20 cellular contexts compared by ENCODE assay signal in the genomic region with DNA sequence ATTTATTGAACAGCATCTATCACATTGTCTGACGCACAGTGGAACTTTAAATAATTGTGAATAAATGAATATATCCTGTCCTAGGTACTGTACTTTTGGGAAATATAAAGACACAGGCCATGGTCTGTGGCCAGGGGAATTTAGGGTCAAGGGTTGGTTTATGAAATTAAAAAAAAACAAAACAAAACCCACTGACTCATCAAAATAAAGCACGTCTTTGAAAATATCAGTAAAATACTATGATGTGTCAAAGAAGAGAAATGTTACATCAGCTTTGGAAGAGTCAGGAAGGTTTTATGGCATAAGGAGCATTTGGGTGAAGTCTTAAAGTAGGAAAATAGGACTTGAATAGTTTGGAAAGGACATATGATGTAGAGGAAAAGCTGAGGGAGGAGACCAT.
A peak's percentile ranks its signal among the peaks of the same experiment; 100 is the strongest.
DNase-seq lines count a peak whose midpoint lies in the region; ATAC-seq, FAIRE-seq and TF ChIP-seq lines count a peak whose summit lies in the region.
"Had no signal": no experiment of that assay in that cellular context is flagged by ENCODE, and none has a peak within 500 bp of the region (broad histone marks: within the 10 kb centered on the region; RNA-seq: fewer than 3 reads in every experiment).

No MANE protein-coding gene starts in this region.

- no peaks in the 10 kb centered on the region for H4K20me1 ChIP-seq in HepG2 (ENCODE audit: insufficient read depth, low read length)
- H4K20me1 ChIP-seq in astrocyte (ENCODE audit: insufficient read depth, low read length), result no peaks in the 10 kb centered on the region
- H4K20me1 ChIP-seq: BLaER1 had no signal

- H3K4me1 ChIP-seq in HepG2 (ENCODE audit: insufficient read depth, low read length) (0 out of 2 replicates have a peak, but pooled peaks cover 5% of the 10 kb centered on the region), right lobe of liver (peaks cover 0 to 10% (median 0%) of the 10 kb centered on the region in 4 donors), astrocyte (ENCODE audit: insufficient read depth, low read length) (no peaks in the 10 kb centered on the region)
- H3K4me1 ChIP-seq: BLaER1 had no signal

- TF ChIP-seq EP300 in HepG2 (IDR thresholded peaks at IDR 0.05; ENCODE audit: low read depth in 2 of 2, low read length in 2 of 2), result no peak
- no peak for TF ChIP-seq EP300 in HepG2 (CRISPR knock-in tag; IDR thresholded peaks at IDR 0.05; ENCODE audit: borderline replicate concordance)

- no peaks in the 10 kb centered on the region for H3K9me3 ChIP-seq in HepG2 (ENCODE audit: low read length)
- no peaks in the 10 kb centered on the region for H3K9me3 ChIP-seq in right lobe of liver
- H3K9me3 ChIP-seq in astrocyte (ENCODE audit: insufficient read depth, low read depth, low read length), result no peaks in the 10 kb centered on the region
- H3K9me3 ChIP-seq: BLaER1, Caco-2, HAP-1 had no signal

- no peaks in the 10 kb centered on the region for H3K27me3 Mint-ChIP-seq in astrocyte (ENCODE audit: low read depth, unreplicated experiment)
- H3K27me3 Mint-ChIP-seq: CD8-positive, alpha-beta memory T cell had no signal

- CTCF ChIA-PET in HepG2 (lab: Yijun Ruan, JAX; ENCODE audit: low intra/inter-chr PET ratio, low total read pairs), result no interaction called here

- TF ChIP-seq RAD21 in HepG2 (CRISPR knock-in tag; IDR thresholded peaks at IDR 0.05), result no peak

- no peak overlapping the region for H3K27ac ChIP-seq in HepG2 (ENCODE audit: extremely low read length, insufficient read depth, low read length)
- no peak overlapping the region for H3K27ac ChIP-seq in right lobe of liver
- no peak overlapping the region for H3K27ac ChIP-seq in astrocyte (ENCODE audit: low read depth, low read length)
- H3K27ac ChIP-seq: 22Rv1, BLaER1, GM23248, HL-60, KMS-11 had no signal

- no peak overlapping the region for H3K4me3 ChIP-seq in HepG2 (replicated peaks in 1 of 3; ENCODE audit: insufficient read depth in 1 of 3, low read depth in 2 of 3, low read length in 3 of 3)
- H3K4me3 ChIP-seq in right lobe of liver, result no peak overlapping the region
- no peak overlapping the region for H3K4me3 ChIP-seq in astrocyte (ENCODE audit: insufficient read depth, low read depth, low read length)
- H3K4me3 ChIP-seq in fibroblast of villous mesenchyme (ENCODE audit: low read depth, low read length), result no peak overlapping the region
- H3K4me3 ChIP-seq: BLaER1, GM23248, HAP-1 had no signal

- TF ChIP-seq CTCF in HepG2 (CRISPR knock-in tag; IDR thresholded peaks at IDR 0.05) (no peak), right lobe of liver (IDR thresholded peaks at IDR 0.05) (no peak), astrocyte (IDR thresholded peaks at IDR 0.05; ENCODE audit: insufficient read depth, low read depth, low read length) (no peak), fibroblast of villous mesenchyme (IDR thresholded peaks at IDR 0.05; ENCODE audit: insufficient read depth, low read depth, low read length) (no peak)

- no TSS peak for BruUV-seq in HepG2 (replicated peaks; lab: Mats Ljungman, UMichigan)

- in situ Hi-C loops in HepG2 (cut with HindIII; ENCODE audit: extremely low pct_ligation_motif_present, low pct_unique_long_range_greater_than_20kb), result no loop called here

- 67% methylated on average over 2 of the region's 2 CpGs for whole genome bisulfite sequencing in HepG2 (ENCODE audit: low lambda C conversion rate)
- 63% methylated on average over 2 of the region's 2 CpGs for WGBS in right lobe of liver (ENCODE audit: insufficient coverage, low coverage, low lambda C conversion rate, missing lambda C conversion rate)

- no peak overlapping the region for H3K4me2 ChIP-seq in HepG2 (ENCODE audit: low read depth, low read length)
- no peak overlapping the region for H3K4me2 ChIP-seq in astrocyte (ENCODE audit: low read length)
- H3K4me2 ChIP-seq: BLaER1, KMS-11 had no signal

- H3K9ac ChIP-seq in HepG2 (ENCODE audit: insufficient read depth, low read depth, low read length), result no peak overlapping the region
- H3K9ac ChIP-seq in astrocyte (ENCODE audit: low read length), result no peak overlapping the region
- H3K9ac ChIP-seq: BLaER1, GM23248, KMS-11 had no signal

- H3K27ac Mint-ChIP-seq in astrocyte (ENCODE audit: unreplicated experiment), result peak overlapping the region; percentile 59
- H3K27ac Mint-ChIP-seq: CD8-positive, alpha-beta memory T cell; HFFc6 had no signal

- H3K4me3 Mint-ChIP-seq in astrocyte (ENCODE audit: unreplicated experiment), result no peak overlapping the region
- H3K4me3 Mint-ChIP-seq: CD8-positive, alpha-beta memory T cell; HFFc6 had no signal

- H3K36me3 ChIP-seq in HepG2 (replicated peaks in 1 of 2; ENCODE audit: control insufficient read depth in 1 of 2, insufficient read depth in 2 of 2, low read length in 2 of 2), result no peaks in the 10 kb centered on the region
- H3K36me3 ChIP-seq in right lobe of liver, result no peaks in the 10 kb centered on the region
- H3K36me3 ChIP-seq in astrocyte (ENCODE audit: insufficient read depth, low read length), result peaks cover 19% of the 10 kb centered on the region

- intact Hi-C loops in HepG2 (cut with micrococcal nuclease; ENCODE audit: unreplicated experiment), result no loop called here
- intact Hi-C loops in right lobe of liver (cut with DNase I), result no loop called here

- H3K27me3 ChIP-seq in HepG2 (ENCODE audit: control insufficient read depth in 1 of 2, insufficient read depth in 2 of 2, low read length in 2 of 2) (peaks cover 0 to 2% of the 10 kb centered on the region in 2 experiments; a peak in 1 of 5 replicates), right lobe of liver (no peaks in the 10 kb centered on the region), astrocyte (ENCODE audit: insufficient read depth, low read length) (no peaks in the 10 kb centered on the region)
- H3K27me3 ChIP-seq: BLaER1 had no signal

- FAIRE-seq in HepG2 (lab: Jason Lieb, UNC) (no peak), astrocyte (lab: Jason Lieb, UNC) (no peak)

- H2AFZ ChIP-seq in HepG2 (ENCODE audit: low read length), result no peak overlapping the region
- H2AFZ ChIP-seq in astrocyte (ENCODE audit: low read depth, low read length), result no peak overlapping the region
- H2AFZ ChIP-seq: GM23248 had no signal

- peaks cover 61% of the 10 kb centered on the region for H3K36me3 Mint-ChIP-seq in astrocyte (ENCODE audit: low read depth, unreplicated experiment)
- H3K36me3 Mint-ChIP-seq: CD8-positive, alpha-beta memory T cell had no signal

- no peaks in the 10 kb centered on the region for H3K79me2 ChIP-seq in HepG2 (ENCODE audit: insufficient read depth, low read length)
- no peaks in the 10 kb centered on the region for H3K79me2 ChIP-seq in astrocyte (ENCODE audit: insufficient read depth, low read length)

- peaks cover 9% of the 10 kb centered on the region for H3K4me1 Mint-ChIP-seq in astrocyte (ENCODE audit: low read depth, unreplicated experiment)
- H3K4me1 Mint-ChIP-seq: CD8-positive, alpha-beta memory T cell had no signal

- TF ChIP-seq POLR2A in HepG2 (IDR thresholded peaks at IDR 0.05; ENCODE audit: insufficient read depth in 1 of 2, low read depth in 2 of 2, low read length in 2 of 2), result no peak
- TF ChIP-seq POLR2A in right lobe of liver (IDR thresholded peaks at IDR 0.05), result no peak

- no peak for ATAC-seq in HepG2
- no peak for ATAC-seq in right lobe of liver

- POLR2A ChIA-PET in HepG2 (lab: Yijun Ruan, JAX), result no interaction called here

- DNase-seq in HepG2 (ENCODE audit: low spot score) (no peak), right lobe of liver (no peak), astrocyte (ENCODE audit: low read depth) (no peak), fibroblast of villous mesenchyme (ENCODE audit: low read depth) (peak; percentile 34), D341Med (ENCODE audit: low spot score) (no peak), GOT3 (lab: John Stamatoyannopoulos, UW) (no peak), NCI-H446 (lab: John Stamatoyannopoulos, UW) (no peak)
- DNase-seq in activated CD4-positive, CD25-positive, alpha-beta regulatory T cell treated with anti-CD3 and anti-CD28 coated beads, Interleukin-2, amount 50 U/mL, for 72 hours, result no peak
- DNase-seq: AML-193; Caco-2; CD8-positive, alpha-beta memory T cell; DMS53; GF-D8; GM23248; HFFc6 had no signal

- peaks cover 6% of the 10 kb centered on the region for H3K9me3 Mint-ChIP-seq in astrocyte (ENCODE audit: unreplicated experiment)
- H3K9me3 Mint-ChIP-seq: HFFc6 had no signal

TF ChIP-seq in HepG2, 621 proteins besides CTCF, POLR2A, EP300 and RAD21:
- no peak for TF ChIP-seq ZSCAN30 (CRISPR knock-in tag; IDR thresholded peaks at IDR 0.05)
- peak; percentile 77 to 91; a peak in 3 of 4 replicates for TF ChIP-seq MAFK (conservative IDR thresholded peaks at IDR 0.05 in 1 of 2, IDR thresholded peaks at IDR 0.05 in 1 of 2; ENCODE audit: low read length in 2 of 2)
- peak; percentile 85 for TF ChIP-seq MAFF (IDR thresholded peaks at IDR 0.05; ENCODE audit: low read depth, low read length)
- TF ChIP-seq ETV6 (CRISPR knock-in tag; conservative IDR thresholded peaks at IDR 0.05), result no peak
